Comparison of ENCODE assay signal across 8 cellular contexts in the genomic region with DNA sequence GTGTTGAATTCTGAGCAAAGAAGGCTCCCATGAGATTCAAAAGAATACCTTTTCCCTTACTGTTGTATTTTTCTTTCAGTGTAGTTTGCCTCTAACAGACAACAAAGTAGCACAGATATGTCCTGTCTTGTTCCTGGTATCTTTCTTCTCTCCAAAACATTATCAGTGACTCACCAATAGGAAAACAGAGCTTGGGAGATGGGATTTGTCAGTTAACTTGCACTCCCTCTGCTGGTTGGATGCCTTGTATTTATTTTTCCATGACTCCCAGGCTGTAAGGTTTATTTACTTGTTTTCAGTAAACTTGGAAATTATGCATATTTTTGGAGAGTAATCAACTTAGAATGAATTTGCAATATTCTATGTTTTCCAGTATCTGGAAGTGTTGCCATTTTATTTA.
DNase-seq lines count a peak whose midpoint lies in the region; ATAC-seq, FAIRE-seq and TF ChIP-seq lines count a peak whose summit lies in the region.

No MANE protein-coding gene starts in this region.

- no peaks in the 10 kb centered on the region for H3K36me3 Mint-ChIP-seq in GM23338 (ENCODE audit: low read depth)

- no peak for FAIRE-seq in D721Med (lab: Jason Lieb, UNC)

- H4K20me1 ChIP-seq in GM23338 (replicated peaks; ENCODE audit: insufficient read depth) = no peaks in the 10 kb centered on the region

- H3K4me3 ChIP-seq in GM23338 (no peak overlapping the region), Peyer's patch (no peak overlapping the region)

- peaks cover 13% of the 10 kb centered on the region for H3K4me1 Mint-ChIP-seq in GM23338

- ATAC-seq in GM23338 (peak; percentile 36; the same call in 2 of the 3 replicates), HG02610 (IDR thresholded peaks at IDR 0.05; ENCODE audit: unreplicated experiment) (no peak), GM18873 (IDR thresholded peaks at IDR 0.05; ENCODE audit: low FRiP score, unreplicated experiment) (no peak)

- no peaks in the 10 kb centered on the region for H3F3A ChIP-seq in GM23338 (replicated peaks; ENCODE audit: low read depth)

- H3K27ac ChIP-seq in GM23338 (ENCODE audit: low read depth) (no peak overlapping the region), Peyer's patch (no peak overlapping the region)

- H3K9me2 ChIP-seq in GM23338 (ENCODE audit: insufficient read depth) = no peaks in the 10 kb centered on the region

- no peak overlapping the region for H2AFZ ChIP-seq in GM23338

- no peaks in the 10 kb centered on the region for H3K9me3 ChIP-seq in Peyer's patch

- TF ChIP-seq CTCF in GM23338 (conservative IDR thresholded peaks at IDR 0.05; ENCODE audit: low read depth in 2 of 2) = peak; percentile 66 to 68
- peak in 4 of 6 experiments; percentile 6 to 52 (median 47) for TF ChIP-seq CTCF in Peyer's patch (IDR thresholded peaks at IDR 0.05)
- TF ChIP-seq CTCF in D721Med (IDR thresholded peaks at IDR 0.05; ENCODE audit: insufficient read depth, missing control alignments) = no peak

- no peak overlapping the region for H3K4me3 Mint-ChIP-seq in GM23338

- H3K9me3 Mint-ChIP-seq in GM23338 = no peaks in the 10 kb centered on the region

- H3K4me1 ChIP-seq in GM23338 (ENCODE audit: insufficient read depth) = peaks cover 14% of the 10 kb centered on the region
- H3K4me1 ChIP-seq in Peyer's patch = no peaks in the 10 kb centered on the region

- H3K36me3 ChIP-seq in GM23338 (ENCODE audit: insufficient read depth) = no peaks in the 10 kb centered on the region
- no peaks in the 10 kb centered on the region for H3K36me3 ChIP-seq in Peyer's patch

- no peaks in the 10 kb centered on the region for H3K79me2 ChIP-seq in GM23338 (replicated peaks; ENCODE audit: insufficient read depth)

- DNase-seq in GM23338 (ENCODE audit: low spot score) (peak; percentile 54), Peyer's patch (no peak), fibroblast of peridontal ligament (ENCODE audit: extremely low read depth) (peak; percentile 68), putamen (ENCODE audit: low spot score) (peak; percentile 15), D721Med (ENCODE audit: insufficient read length, low spot score) (no peak), UCSD-AML1 (lab: John Stamatoyannopoulos, UW; ENCODE audit: unreplicated experiment) (no peak)

- no peak overlapping the region for H3K4me2 ChIP-seq in GM23338

- H3K27me3 Mint-ChIP-seq in GM23338 (ENCODE audit: insufficient read depth, low read depth, poor library complexity) = peaks cover 2% of the 10 kb centered on the region

- H3K27ac Mint-ChIP-seq in GM23338 = no peak overlapping the region

- H3K27me3 ChIP-seq in GM23338 (ENCODE audit: insufficient read depth) (no peaks in the 10 kb centered on the region), Peyer's patch (no peaks in the 10 kb centered on the region)

- no peak for TF ChIP-seq POLR2A in Peyer's patch (IDR thresholded peaks at IDR 0.05)

TF ChIP-seq in GM23338, 12 proteins besides CTCF, POLR2A, EP300 and RAD21:
- TF ChIP-seq STAT1 (IDR thresholded peaks at IDR 0.05; ENCODE audit: unreplicated experiment) = no peak
- no peak for TF ChIP-seq POLR2AphosphoS5 (IDR thresholded peaks at IDR 0.05; ENCODE audit: low read depth)
- no peak for TF ChIP-seq JUNB (IDR thresholded peaks at IDR 0.05; ENCODE audit: unreplicated experiment)
- TF ChIP-seq ZNF331 (CRISPR knock-in tag; IDR thresholded peaks at IDR 0.05; ENCODE audit: low read depth) = no peak
- TF ChIP-seq EZH2phosphoT487 (IDR thresholded peaks at IDR 0.05; ENCODE audit: unreplicated experiment) = no peak
- TF ChIP-seq, protein P1, sequence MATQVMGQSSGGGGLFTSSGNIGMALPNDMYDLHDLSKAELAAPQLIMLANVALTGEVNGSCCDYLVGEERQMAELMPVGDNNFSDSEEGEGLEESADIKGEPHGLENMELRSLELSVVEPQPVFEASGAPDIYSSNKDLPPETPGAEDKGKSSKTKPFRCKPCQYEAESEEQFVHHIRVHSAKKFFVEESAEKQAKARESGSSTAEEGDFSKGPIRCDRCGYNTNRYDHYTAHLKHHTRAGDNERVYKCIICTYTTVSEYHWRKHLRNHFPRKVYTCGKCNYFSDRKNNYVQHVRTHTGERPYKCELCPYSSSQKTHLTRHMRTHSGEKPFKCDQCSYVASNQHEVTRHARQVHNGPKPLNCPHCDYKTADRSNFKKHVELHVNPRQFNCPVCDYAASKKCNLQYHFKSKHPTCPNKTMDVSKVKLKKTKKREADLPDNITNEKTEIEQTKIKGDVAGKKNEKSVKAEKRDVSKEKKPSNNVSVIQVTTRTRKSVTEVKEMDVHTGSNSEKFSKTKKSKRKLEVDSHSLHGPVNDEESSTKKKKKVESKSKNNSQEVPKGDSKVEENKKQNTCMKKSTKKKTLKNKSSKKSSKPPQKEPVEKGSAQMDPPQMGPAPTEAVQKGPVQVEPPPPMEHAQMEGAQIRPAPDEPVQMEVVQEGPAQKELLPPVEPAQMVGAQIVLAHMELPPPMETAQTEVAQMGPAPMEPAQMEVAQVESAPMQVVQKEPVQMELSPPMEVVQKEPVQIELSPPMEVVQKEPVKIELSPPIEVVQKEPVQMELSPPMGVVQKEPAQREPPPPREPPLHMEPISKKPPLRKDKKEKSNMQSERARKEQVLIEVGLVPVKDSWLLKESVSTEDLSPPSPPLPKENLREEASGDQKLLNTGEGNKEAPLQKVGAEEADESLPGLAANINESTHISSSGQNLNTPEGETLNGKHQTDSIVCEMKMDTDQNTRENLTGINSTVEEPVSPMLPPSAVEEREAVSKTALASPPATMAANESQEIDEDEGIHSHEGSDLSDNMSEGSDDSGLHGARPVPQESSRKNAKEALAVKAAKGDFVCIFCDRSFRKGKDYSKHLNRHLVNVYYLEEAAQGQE (IDR thresholded peaks at IDR 0.05; ENCODE audit: unreplicated experiment) = no peak
- TF ChIP-seq, protein P2, sequence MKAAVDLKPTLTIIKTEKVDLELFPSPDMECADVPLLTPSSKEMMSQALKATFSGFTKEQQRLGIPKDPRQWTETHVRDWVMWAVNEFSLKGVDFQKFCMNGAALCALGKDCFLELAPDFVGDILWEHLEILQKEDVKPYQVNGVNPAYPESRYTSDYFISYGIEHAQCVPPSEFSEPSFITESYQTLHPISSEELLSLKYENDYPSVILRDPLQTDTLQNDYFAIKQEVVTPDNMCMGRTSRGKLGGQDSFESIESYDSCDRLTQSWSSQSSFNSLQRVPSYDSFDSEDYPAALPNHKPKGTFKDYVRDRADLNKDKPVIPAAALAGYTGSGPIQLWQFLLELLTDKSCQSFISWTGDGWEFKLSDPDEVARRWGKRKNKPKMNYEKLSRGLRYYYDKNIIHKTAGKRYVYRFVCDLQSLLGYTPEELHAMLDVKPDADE (IDR thresholded peaks at IDR 0.05) = no peak
- TF ChIP-seq NANOG (IDR thresholded peaks at IDR 0.05; ENCODE audit: borderline replicate concordance) = no peak

Comparison
In these comparisons a context has a peak if more than half of its experiments do, and no peak if none do; other contexts are left out.
1. DNase-seq: peak in GM23338 (single experiment), fibroblast of peridontal ligament (single experiment) and putamen (single experiment); none in Peyer's patch (0 of 3), D721Med (single experiment) and UCSD-AML1 (single experiment).